ENCODE assay signal across 8 cellular contexts in the genomic region with DNA sequence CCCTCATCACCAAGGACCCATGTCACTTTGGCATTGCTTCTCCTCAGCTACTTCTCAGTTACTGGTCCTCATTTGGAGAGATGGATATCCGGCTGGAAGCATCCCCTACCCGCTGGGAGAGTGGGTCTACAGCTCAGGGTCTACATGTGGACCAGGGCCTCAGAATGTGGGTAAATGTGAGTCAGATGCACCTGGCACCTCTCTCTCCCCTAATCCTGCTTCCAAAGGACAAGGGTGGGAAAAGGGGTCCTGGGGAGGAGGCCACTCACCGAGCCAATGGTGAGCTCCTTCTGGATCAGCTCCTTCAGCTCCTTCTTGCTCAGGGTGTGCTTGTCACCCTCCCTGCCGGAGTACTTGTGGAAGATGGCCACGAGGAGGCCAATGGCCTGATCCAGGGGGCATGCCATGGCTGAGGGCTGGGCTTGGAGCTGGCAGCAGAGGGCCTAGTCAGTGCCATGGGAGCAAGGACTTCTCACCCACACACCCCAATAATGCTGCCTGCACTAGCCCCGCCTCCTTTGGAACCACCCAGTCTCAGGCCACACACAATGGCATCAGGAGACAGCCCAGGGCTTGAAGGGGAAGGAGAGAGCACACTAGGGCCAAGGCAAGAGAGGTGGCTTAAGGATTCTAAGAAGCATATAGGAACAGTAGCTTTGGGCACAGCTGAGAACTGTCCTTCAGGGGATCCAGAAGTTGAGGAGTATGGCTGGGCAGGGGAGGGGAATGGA. TPM values are rescaled to one million over a fixed set of nuclear protein-coding genes. Genes with fewer than 3 reads are reported as not detected.
DNase-seq lines count a peak whose midpoint lies in the region; ATAC-seq lines count a peak whose summit lies in the region.

No MANE protein-coding gene starts in this region.

- H3K4me3 ChIP-seq in Karpas-422 (ENCODE audit: low read length) = peak overlapping the region; percentile 73

- POLR2A ChIA-PET in activated naive CD8-positive, alpha-beta T cell treated with anti-CD3 and anti-CD28 coated beads, Interleukin-2, amount 10 ng/mL, durations not matched to agents 7 days and 5 days (lab: Charles Lee) = interaction anchor here (0.9 to 6.8 kb wide), 14 partner anchors 10 to 455 kb away, joined by 3 to 140 read pairs (median 6); a partner anchor contains a TSS

- H3K27ac ChIP-seq in Karpas-422 (ENCODE audit: low read length) = no peak overlapping the region

- DNase-seq in Daoy (ENCODE audit: low read depth) (peak; percentile 70), Karpas-422 (peak; percentile 51), left cardiac atrium (peak; percentile 69), sciatic nerve (ENCODE audit: low spot score) (peak; percentile 86), NCI-H187 treated with DMSO at 0.1 percent for 48 hours (lab: John Stamatoyannopoulos, UW) (no peak), DMS114 treated with DMSO at 0.1 percent for 48 hours (lab: John Stamatoyannopoulos, UW; ENCODE audit: unreplicated experiment) (no peak)
- peak; percentile 58 for DNase-seq in activated naive CD8-positive, alpha-beta T cell treated with anti-CD3 and anti-CD28 coated beads, Interleukin-2, amount 10 ng/mL, durations not matched to agents 7 days and 5 days

- intact Hi-C loops in left cardiac atrium (cut with DNase I) = loop anchor here (2.0 to 5.0 kb wide), 2 partner anchors 32 kb away; a partner anchor contains a TSS
- intact Hi-C loops in sciatic nerve (cut with DNase I) = loop anchor here (5.0 kb wide), 1 partner anchor 32 kb away; a partner anchor contains a TSS

- peak overlapping the region; percentile 91 for H3K4me3 Mint-ChIP-seq in activated naive CD8-positive, alpha-beta T cell treated with anti-CD3 and anti-CD28 coated beads, Interleukin-2, amount 10 ng/mL, durations not matched to agents 7 days and 5 days

- H3K9me3 Mint-ChIP-seq in activated naive CD8-positive, alpha-beta T cell treated with anti-CD3 and anti-CD28 coated beads, Interleukin-2, amount 10 ng/mL, durations not matched to agents 7 days and 5 days = no peaks in the 10 kb centered on the region

- peak overlapping the region; percentile 98 for H3K27ac Mint-ChIP-seq in activated naive CD8-positive, alpha-beta T cell treated with anti-CD3 and anti-CD28 coated beads, Interleukin-2, amount 10 ng/mL, durations not matched to agents 7 days and 5 days

- H3K4me1 Mint-ChIP-seq in activated naive CD8-positive, alpha-beta T cell treated with anti-CD3 and anti-CD28 coated beads, Interleukin-2, amount 10 ng/mL, durations not matched to agents 7 days and 5 days = peaks cover 52% of the 10 kb centered on the region

- H3K36me3 Mint-ChIP-seq in activated naive CD8-positive, alpha-beta T cell treated with anti-CD3 and anti-CD28 coated beads, Interleukin-2, amount 10 ng/mL, durations not matched to agents 7 days and 5 days = peaks cover 6% of the 10 kb centered on the region

- no peaks in the 10 kb centered on the region for H3K36me3 ChIP-seq in Karpas-422 (ENCODE audit: insufficient read depth, low read length)

- H4K20me1 ChIP-seq in Karpas-422 (ENCODE audit: insufficient read depth, low read depth, low read length) = no peaks in the 10 kb centered on the region

- H3K9me2 ChIP-seq in Karpas-422 (replicated peaks; ENCODE audit: insufficient read depth, low read length) = no peaks in the 10 kb centered on the region

- no peaks in the 10 kb centered on the region for H3K27me3 Mint-ChIP-seq in activated naive CD8-positive, alpha-beta T cell treated with anti-CD3 and anti-CD28 coated beads, Interleukin-2, amount 10 ng/mL, durations not matched to agents 7 days and 5 days

- peaks cover 19% of the 10 kb centered on the region for H3K4me1 ChIP-seq in Karpas-422 (ENCODE audit: low read length)

- no peaks in the 10 kb centered on the region for H3K27me3 ChIP-seq in Karpas-422 (ENCODE audit: low read length)

- peak overlapping the region; percentile 93 for H2AFZ ChIP-seq in Karpas-422 (ENCODE audit: low read length)

- peak overlapping the region; percentile 46 for H3K4me2 ChIP-seq in Karpas-422 (ENCODE audit: low read depth, low read length, poor library complexity, severe bottlenecking)

- peak overlapping the region; percentile 75 for H3K9ac ChIP-seq in Karpas-422 (ENCODE audit: low read length)

- H3K9me3 ChIP-seq in Karpas-422 (ENCODE audit: low read length) = no peaks in the 10 kb centered on the region

- peak; percentile 19 for ATAC-seq in activated naive CD8-positive, alpha-beta T cell treated with anti-CD3 and anti-CD28 coated beads, Interleukin-2, amount 10 ng/mL, durations not matched to agents 7 days and 5 days (ENCODE audit: low read depth)
- peak; percentile 56 to 66 for ATAC-seq in left cardiac atrium
- peak; percentile 80 for ATAC-seq in sciatic nerve
- no peak for ATAC-seq in GM21360 (IDR thresholded peaks at IDR 0.05; ENCODE audit: unreplicated experiment)

- no peaks in the 10 kb centered on the region for H3K79me2 ChIP-seq in Karpas-422 (ENCODE audit: low read length)

RNA-seq across cellular contexts. Expression of a gene that starts 0.7 kb away (rescaled TPM):
- total RNA-seq in Daoy (2014; rRNA removed; shearing (Covaris generic)) = 428 and 491 TPM in 2 replicates
- 26.8 and 43.3 TPM in 2 replicates for total RNA-seq in Karpas-422 (2014; rRNA removed; shearing (Covaris generic); ENCODE audit: low replicate concordance)
- 100 to 1,000 TPM; 365 to 373 TPM for total RNA-seq in activated naive CD8-positive, alpha-beta T cell treated with anti-CD3 and anti-CD28 coated beads, Interleukin-2, amount 10 ng/mL, durations not matched to agents 7 days and 5 days
- total RNA-seq in left cardiac atrium (100 to 1,000 TPM; 449 to 518 TPM), sciatic nerve (1,022 TPM)

RNA-seq across cellular contexts. Expression of a gene that starts 5.6 kb away (rescaled TPM):
- total RNA-seq in Daoy (2014; rRNA removed; shearing (Covaris generic)) = 0.34 TPM in 1 of 2 replicates, not detected in the other
- total RNA-seq in Karpas-422 (2014; rRNA removed; shearing (Covaris generic); ENCODE audit: low replicate concordance) = not detected in 2 replicates
- total RNA-seq in activated naive CD8-positive, alpha-beta T cell treated with anti-CD3 and anti-CD28 coated beads, Interleukin-2, amount 10 ng/mL, durations not matched to agents 7 days and 5 days = 1 to 10 TPM; 2.2 to 2.7 TPM
- not detected for total RNA-seq in left cardiac atrium
- not detected for total RNA-seq in sciatic nerve

RNA-seq across cellular contexts. Expression of a gene that starts 10.5 kb away (rescaled TPM):
- 15.7 and 20.6 TPM in 2 replicates for total RNA-seq in Daoy (2014; rRNA removed; shearing (Covaris generic))
- total RNA-seq in Karpas-422 (2014; rRNA removed; shearing (Covaris generic); ENCODE audit: low replicate concordance) = 1.2 TPM in 1 of 2 replicates, not detected in the other
- 100 to 1,000 TPM; 385 to 394 TPM for total RNA-seq in activated naive CD8-positive, alpha-beta T cell treated with anti-CD3 and anti-CD28 coated beads, Interleukin-2, amount 10 ng/mL, durations not matched to agents 7 days and 5 days
- total RNA-seq in left cardiac atrium (100 to 1,000 TPM; 206 to 332 TPM), sciatic nerve (258 TPM)

RNA-seq across cellular contexts. Expression of a gene that starts 14.0 kb away (rescaled TPM):
- total RNA-seq in Daoy (2014; rRNA removed; shearing (Covaris generic)) = 9.0 and 12.2 TPM in 2 replicates
- not detected in 2 replicates for total RNA-seq in Karpas-422 (2014; rRNA removed; shearing (Covaris generic); ENCODE audit: low replicate concordance)
- not detected for total RNA-seq in activated naive CD8-positive, alpha-beta T cell treated with anti-CD3 and anti-CD28 coated beads, Interleukin-2, amount 10 ng/mL, durations not matched to agents 7 days and 5 days
- total RNA-seq in left cardiac atrium (1 to 10 TPM in 1 of 2 donors, under 1 TPM in 1; 0.77 to 3.3 TPM), sciatic nerve (not detected)

RNA-seq across cellular contexts. Expression of a gene that starts 30.5 kb away (rescaled TPM):
- total RNA-seq in Daoy (2014; rRNA removed; shearing (Covaris generic)) = 86.8 and 88.6 TPM in 2 replicates
- total RNA-seq in Karpas-422 (2014; rRNA removed; shearing (Covaris generic); ENCODE audit: low replicate concordance) = not detected in 2 replicates
- not detected for total RNA-seq in activated naive CD8-positive, alpha-beta T cell treated with anti-CD3 and anti-CD28 coated beads, Interleukin-2, amount 10 ng/mL, durations not matched to agents 7 days and 5 days
- total RNA-seq in left cardiac atrium = under 1 TPM in 1 of 2 donors, not detected in 1; 0.84 TPM
- total RNA-seq in sciatic nerve = 3.5 TPM

Comparison
In these comparisons a context has a peak if more than half of its experiments do, and no peak if none do; other contexts are left out.
1. DNase-seq: peak in Daoy (single experiment), Karpas-422 (single experiment), activated naive CD8-positive, alpha-beta T cell treated with anti-CD3 and anti-CD28 coated beads, Interleukin-2, amount 10 ng/mL, durations not matched to agents 7 days and 5 days (single experiment), left cardiac atrium (single experiment) and sciatic nerve (single experiment); none in NCI-H187 treated with DMSO at 0.1 percent for 48 hours (single experiment) and DMS114 treated with DMSO at 0.1 percent for 48 hours (single experiment).